9 cellular contexts compared by ENCODE assay signal in the genomic region with DNA sequence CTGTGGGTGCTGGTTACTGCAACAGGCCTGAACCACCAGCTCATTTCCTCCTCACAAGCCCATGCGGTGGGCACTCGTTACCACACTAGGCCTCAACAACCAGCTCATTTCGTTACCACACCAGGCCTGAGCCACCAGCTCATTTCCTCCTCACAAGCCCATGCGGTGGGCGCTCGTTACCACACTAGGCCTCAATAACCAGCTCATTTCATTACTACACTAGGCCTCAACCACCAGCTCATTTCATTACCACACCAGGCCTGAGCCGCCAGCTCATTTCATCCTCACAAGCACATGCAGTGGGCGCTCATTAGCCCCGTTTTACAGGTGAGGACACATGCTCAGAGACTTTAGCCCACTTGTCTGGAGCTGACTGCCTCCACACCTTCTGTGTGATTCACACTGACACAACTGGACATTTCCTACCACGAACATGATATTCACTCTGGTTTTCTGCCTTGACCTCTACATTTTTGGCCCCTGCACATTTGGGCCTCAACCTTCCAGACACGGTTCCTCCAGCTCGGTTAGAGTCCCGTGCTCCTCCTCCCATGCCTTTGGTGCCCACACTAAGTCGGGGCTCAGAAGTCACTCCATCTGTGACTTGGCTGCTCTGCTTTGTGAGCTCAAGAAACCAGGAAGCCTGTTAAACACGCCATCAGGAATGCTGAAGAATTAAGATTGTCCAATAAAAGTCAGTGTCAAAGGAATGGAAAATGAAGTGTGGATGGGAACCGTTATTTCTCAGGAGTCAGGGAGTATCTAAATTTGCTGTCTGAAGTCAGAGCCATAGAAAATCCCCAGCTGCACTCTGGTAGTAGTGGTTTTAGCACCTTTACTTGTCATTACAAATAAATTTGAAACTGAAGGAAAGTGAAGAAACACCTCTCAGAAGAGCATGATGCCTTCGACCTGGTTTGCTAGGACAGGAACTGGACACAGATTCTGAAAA. TPM values are rescaled to one million over a fixed set of nuclear protein-coding genes. Genes with fewer than 3 reads are reported as not detected.
DNase-seq lines count a peak whose midpoint lies in the region; ATAC-seq and TF ChIP-seq lines count a peak whose summit lies in the region.
"Had no signal": no experiment of that assay in that cellular context is flagged by ENCODE, and none has a peak within 500 bp of the region (broad histone marks: within the 10 kb centered on the region; RNA-seq: fewer than 3 reads in every experiment).

No MANE protein-coding gene starts in this region.

- TF ChIP-seq POLR2A in GM18505 (IDR thresholded peaks at IDR 0.05; ENCODE audit: borderline replicate concordance, extremely low read depth, insufficient read depth, insufficient read length), result peak; percentile 32

- no peak overlapping the region for H3K4me3 Mint-ChIP-seq in T-cell
- no peak overlapping the region for H3K4me3 Mint-ChIP-seq in stimulated activated naive B cell treated with anti-CD40 and anti-IgM and Interleukin-4, amounts not matched to agents 10 μg/mL and 1 μg/mL and 100 μg/mL, for 72 hours

- DNase-seq in T-cell, result peak in 33 of 34 experiments; percentile 8 to 82 (median 54)
- DNase-seq in central memory CD4-positive, alpha-beta T cell, result peak; percentile 44
- DNase-seq in stimulated activated naive B cell treated with anti-CD40 and anti-IgM and Interleukin-4, amounts not matched to agents 10 μg/mL and 1 μg/mL and 100 μg/mL, for 72 hours, result peak; percentile 21
- no peak for DNase-seq in COLO829 (ENCODE audit: low spot score)
- DNase-seq in superior temporal gyrus (ENCODE audit: extremely low spot score), result no peak
- DNase-seq in ureter (ENCODE audit: low spot score), result no peak

- ATAC-seq in GM18505 (IDR thresholded peaks at IDR 0.05; ENCODE audit: unreplicated experiment), result peak; percentile 89
- peak; percentile 89 for ATAC-seq in HG02623 (IDR thresholded peaks at IDR 0.05; ENCODE audit: unreplicated experiment)
- ATAC-seq in T-cell (replicated peaks in 1 of 4), result peak; percentile 60 to 87 (median 81)
- peak; percentile 69 to 86 for ATAC-seq in stimulated activated naive B cell treated with anti-CD40 and anti-IgM and Interleukin-4, amounts not matched to agents 10 μg/mL and 1 μg/mL and 100 μg/mL, for 72 hours (replicated peaks)
- ATAC-seq: HCT116 had no signal

- CTCF ChIA-PET in T-cell (lab: Charles Lee), result interaction anchor here (0.6 to 2.3 kb wide), 8 partner anchors 10 to 797 kb away, joined by 3 to 20 read pairs (median 3); a partner anchor contains a TSS

- no peaks in the 10 kb centered on the region for H3K9me3 Mint-ChIP-seq in T-cell
- peaks cover 1 to 5% of the 10 kb centered on the region in 2 donors for H3K9me3 Mint-ChIP-seq in stimulated activated naive B cell treated with anti-CD40 and anti-IgM and Interleukin-4, amounts not matched to agents 10 μg/mL and 1 μg/mL and 100 μg/mL, for 72 hours

- POLR2A ChIA-PET in T-cell (lab: Charles Lee), result interaction anchor here in 1 of 2 donors (0.6 to 1.3 kb wide), 4 partner anchors 57 to 742 kb away, joined by 3 to 8 read pairs (median 4); a partner anchor contains a TSS

- H3K36me3 Mint-ChIP-seq in T-cell, result no peaks in the 10 kb centered on the region
- H3K36me3 Mint-ChIP-seq in stimulated activated naive B cell treated with anti-CD40 and anti-IgM and Interleukin-4, amounts not matched to agents 10 μg/mL and 1 μg/mL and 100 μg/mL, for 72 hours, result peaks cover 0 to 3% of the 10 kb centered on the region in 2 donors

- peak overlapping the region; percentile 51 to 80 for H3K27ac Mint-ChIP-seq in T-cell
- peak overlapping the region; percentile 2 for H3K27ac Mint-ChIP-seq in stimulated activated naive B cell treated with anti-CD40 and anti-IgM and Interleukin-4, amounts not matched to agents 10 μg/mL and 1 μg/mL and 100 μg/mL, for 72 hours

- H3K27me3 Mint-ChIP-seq in T-cell, result peaks cover 0 to 5% of the 10 kb centered on the region in 2 donors
- peaks cover 8 to 12% of the 10 kb centered on the region in 2 donors for H3K27me3 Mint-ChIP-seq in stimulated activated naive B cell treated with anti-CD40 and anti-IgM and Interleukin-4, amounts not matched to agents 10 μg/mL and 1 μg/mL and 100 μg/mL, for 72 hours

- peaks cover 16 to 29% (median 17%) of the 10 kb centered on the region in 3 donors for H3K4me1 Mint-ChIP-seq in T-cell
- H3K4me1 Mint-ChIP-seq in stimulated activated naive B cell treated with anti-CD40 and anti-IgM and Interleukin-4, amounts not matched to agents 10 μg/mL and 1 μg/mL and 100 μg/mL, for 72 hours, result peaks cover 0 to 5% of the 10 kb centered on the region in 2 donors

RNA-seq across cellular contexts. Expression of a gene that starts 55.8 kb away (rescaled TPM):
- 1 to 10 TPM; 5.0 to 6.4 (median 6.1) TPM for total RNA-seq in T-cell
- total RNA-seq in ureter, result 16.8 TPM

Comparison
In these comparisons a context has a peak if more than half of its experiments do, and no peak if none do; other contexts are left out.
1. DNase-seq: peak in T-cell (33 of 34), central memory CD4-positive, alpha-beta T cell (single experiment) and stimulated activated naive B cell treated with anti-CD40 and anti-IgM and Interleukin-4, amounts not matched to agents 10 μg/mL and 1 μg/mL and 100 μg/mL, for 72 hours (single experiment); none in COLO829 (single experiment), superior temporal gyrus (single experiment) and ureter (single experiment).
2. Peak in every context shown above with its lines, with median percentiles within 50 percentile points of each other: ATAC-seq.